Comparison of ENCODE assay signal across 11 cellular contexts in genomic region chr6:136764522-136764993, GRCh38. TPM values are rescaled to one million over a fixed set of nuclear protein-coding genes. Genes with fewer than 3 reads are reported as not detected.
DNase-seq lines count a peak whose midpoint lies in the region; ATAC-seq and TF ChIP-seq lines count a peak whose summit lies in the region.
"Had no signal": no experiment of that assay in that cellular context is flagged by ENCODE, and none has a peak within 500 bp of the region (broad histone marks: within the 10 kb centered on the region; RNA-seq: fewer than 3 reads in every experiment).

No MANE protein-coding gene starts in this region.

- TF ChIP-seq CTCF in CD14-positive monocyte (IDR thresholded peaks at IDR 0.05) (no peak), activated B cell treated with CpG ODN at 0.5 μM for 24 hours (IDR thresholded peaks at IDR 0.05) (no peak), osteoblast (IDR thresholded peaks at IDR 0.05; ENCODE audit: extremely low read depth, low read depth, low read length) (no peak), omental fat pad (IDR thresholded peaks at IDR 0.05) (no peak)

- H3K27ac ChIP-seq in osteoblast (ENCODE audit: low read depth, low read length) = no peak overlapping the region

- H3K4me3 Mint-ChIP-seq in CD14-positive monocyte (peak overlapping the region; percentile 41 to 72), activated B cell treated with CpG ODN at 0.5 μM for 24 hours (peak overlapping the region; percentile 42)

- H3K4me1 ChIP-seq in osteoblast (ENCODE audit: insufficient read depth, low read length) = peaks cover 19% of the 10 kb centered on the region

- peaks cover 0 to 7% of the 10 kb centered on the region in 2 donors for H3K36me3 Mint-ChIP-seq in CD14-positive monocyte
- H3K36me3 Mint-ChIP-seq in activated B cell treated with CpG ODN at 0.5 μM for 24 hours (ENCODE audit: low read depth) = no peaks in the 10 kb centered on the region

- no peak overlapping the region for H3K4me3 ChIP-seq in osteoblast (ENCODE audit: insufficient read depth, low read length)
- H3K4me3 ChIP-seq: upper lobe of left lung had no signal

- no peaks in the 10 kb centered on the region for H3K9me3 ChIP-seq in osteoblast (ENCODE audit: low read depth, low read length)
- H3K9me3 ChIP-seq: upper lobe of left lung had no signal

- H4K20me1 ChIP-seq in osteoblast (ENCODE audit: insufficient read depth, low read length) = no peaks in the 10 kb centered on the region

- H2AFZ ChIP-seq in osteoblast (ENCODE audit: low read length) = no peak overlapping the region

- CTCF ChIA-PET in activated B cell treated with CpG ODN at 0.5 μM for 24 hours (lab: Charles Lee) = interaction anchor here (1.4 to 5.0 kb wide), 3 partner anchors 9 to 120 kb away, joined by 3 to 49 read pairs (median 21); partner anchors contain the start of gene MAP3K5

- DNase-seq in CD14-positive monocyte (ENCODE audit: low spot score) (no peak), activated B cell treated with CpG ODN at 0.5 μM for 24 hours (no peak), GOT3 (lab: John Stamatoyannopoulos, UW) (no peak), osteoblast (ENCODE audit: insufficient read length, low spot score, missing footprints) (no peak), omental fat pad (ENCODE audit: low spot score) (no peak), AG20443 (ENCODE audit: low spot score) (no peak)
- DNase-seq: foreskin melanocyte, right cardiac atrium, upper lobe of left lung had no signal

- peak overlapping the region; percentile 80 to 92 (median 89) for H3K27ac Mint-ChIP-seq in CD14-positive monocyte
- peak overlapping the region; percentile 85 for H3K27ac Mint-ChIP-seq in activated B cell treated with CpG ODN at 0.5 μM for 24 hours

- peaks cover 62% of the 10 kb centered on the region for H3K79me2 ChIP-seq in osteoblast (ENCODE audit: insufficient read depth, low read length)

- no peaks in the 10 kb centered on the region for H3K27me3 ChIP-seq in osteoblast (ENCODE audit: insufficient read depth, low read length)
- H3K27me3 ChIP-seq: upper lobe of left lung had no signal

- no peak overlapping the region for H3K4me2 ChIP-seq in osteoblast (ENCODE audit: insufficient read depth, low read length)

- H3K4me1 Mint-ChIP-seq in CD14-positive monocyte = peaks cover 88% of the 10 kb centered on the region
- peaks cover 88% of the 10 kb centered on the region for H3K4me1 Mint-ChIP-seq in activated B cell treated with CpG ODN at 0.5 μM for 24 hours

- ATAC-seq in GM19043 (IDR thresholded peaks at IDR 0.05; ENCODE audit: low read depth, unreplicated experiment) (peak; percentile 46), HG03095 (IDR thresholded peaks at IDR 0.05; ENCODE audit: unreplicated experiment) (peak; percentile 49), activated B cell treated with CpG ODN at 0.5 μM for 24 hours (ENCODE audit: low read depth) (peak; percentile 66), omental fat pad (ENCODE audit: low FRiP score) (no peak)
- ATAC-seq: right cardiac atrium had no signal

- intact Hi-C loops in CD14-positive monocyte (cut with micrococcal nuclease) = no loop called here
- intact Hi-C loops in activated B cell treated with CpG ODN at 0.5 μM for 24 hours (cut with micrococcal nuclease) = loop anchor here (1.0 to 2.0 kb wide), 4 partner anchors 14 to 40 kb away; partner anchors contain the start of gene MAP3K5

- POLR2A ChIA-PET in activated B cell treated with CpG ODN at 0.5 μM for 24 hours (lab: Charles Lee) = interaction anchor here (0.6 to 5.7 kb wide), 15 partner anchors 8 to 747 kb away, joined by 3 to 96 read pairs (median 5); partner anchors contain the start of gene MAP3K5

- peaks cover 0 to 8% (median 0%) of the 10 kb centered on the region in 7 donors for H3K9me3 Mint-ChIP-seq in CD14-positive monocyte
- no peaks in the 10 kb centered on the region for H3K9me3 Mint-ChIP-seq in activated B cell treated with CpG ODN at 0.5 μM for 24 hours

- no peaks in the 10 kb centered on the region for H3K27me3 Mint-ChIP-seq in CD14-positive monocyte (ENCODE audit: low read depth in 3 of 3)
- H3K27me3 Mint-ChIP-seq in activated B cell treated with CpG ODN at 0.5 μM for 24 hours = no peaks in the 10 kb centered on the region

- no peaks in the 10 kb centered on the region for H3K36me3 ChIP-seq in osteoblast (ENCODE audit: insufficient read depth, low read length)
- H3K36me3 ChIP-seq: upper lobe of left lung had no signal

RNA-seq across cellular contexts. Expression of gene MAP3K5, which starts 27.7 kb away (rescaled TPM):
- polyA plus RNA-seq in CD14-positive monocyte = 10 to 100 TPM in 1 of 2 donors, 1 to 10 TPM in 1; 9.6 to 11.1 TPM
- total RNA-seq in activated B cell treated with CpG ODN at 0.5 μM for 24 hours (21.6 and 24.4 TPM in 2 replicates), osteoblast (7.4 and 8.3 TPM in 2 replicates), omental fat pad (10 to 100 TPM; 31.4 to 53.0 (median 47.2) TPM)

RNA-seq across cellular contexts. Expression of gene PEX7, which starts 57.8 kb away (rescaled TPM):
- 1 to 10 TPM; 3.9 to 6.1 TPM for polyA plus RNA-seq in CD14-positive monocyte
- 5.0 and 6.8 TPM in 2 replicates for total RNA-seq in activated B cell treated with CpG ODN at 0.5 μM for 24 hours
- 5.4 and 9.1 TPM in 2 replicates for total RNA-seq in osteoblast
- total RNA-seq in omental fat pad = 1 to 10 TPM; 4.7 to 9.7 (median 6.9) TPM
